ENCODE assay signal across 33 cellular contexts in genomic region chr2:38922389-38922788, GRCh38. TPM values are rescaled to one million over a fixed set of nuclear protein-coding genes. Genes with fewer than 3 reads are reported as not detected.
"Had no signal": no experiment of that assay in that cellular context is flagged by ENCODE, and none has a peak within 500 bp of the region (broad histone marks: within the 10 kb centered on the region; RNA-seq: fewer than 3 reads in every experiment).

No MANE protein-coding gene starts in this region.

- H3K9me3 Mint-ChIP-seq: activated B cell treated with CpG ODN at 0.5 μM for 24 hours; activated CD4-positive, alpha-beta memory T cell treated with anti-CD3 and anti-CD28 coated beads for 36 hours; activated CD4-positive, alpha-beta T cell treated with anti-CD3 and anti-CD28 coated beads, Interleukin-2, amount 10 ng/mL, durations not matched to agents 24 days and 14 days; activated CD8-positive, alpha-beta T cell treated with anti-CD3 and anti-CD28 coated beads for 36 hours; activated naive CD4-positive, alpha-beta T cell treated with anti-CD3 and anti-CD28 coated beads, Interleukin-2, amount 10 ng/mL, durations not matched to agents 7 days and 5 days; activated naive CD4-positive, alpha-beta T cell treated with anti-CD3 and anti-CD28 coated beads, Interleukin-2, amount 50 U/mL, for 24 hours; activated naive CD8-positive, alpha-beta T cell treated with anti-CD3 and anti-CD28 coated beads, Interleukin-2, amount 10 ng/mL, durations not matched to agents 7 days and 5 days; activated naive CD8-positive, alpha-beta T cell treated with anti-CD3 and anti-CD28 coated beads, Interleukin-2, amount 50 U/mL, for 24 hours; activated T-cell treated with anti-CD3 and anti-CD28 coated beads, Interleukin-2, amount 50 U/mL, for 24 hours; activated T-helper 2 cell treated with anti-CD3 and anti-CD28 coated beads, Interferon-gamma antibody, Interleukin-2, Interleukin-4, amounts not matched to agents 10 μg/mL and 5 μg/mL and 100 μg/mL, durations not matched to agents 14 hours and 24 hours and 36 hours; brain; central memory CD8-positive, alpha-beta T cell; T-helper 1 cell treated with Interleukin-12 subunit alpha and Interleukin-12 subunit beta and Interleukin-4 antibody, amounts not matched to agents 30 μg/mL and 1 μg/mL, for 36 hours; T-helper 2 cell treated with Interferon-gamma antibody and Interleukin-4, amounts not matched to agents 5 μg/mL and 100 μg/mL, for 36 hours had no signal

- H3K27ac ChIP-seq: ascending aorta, cardiac muscle cell had no signal

- H3K27me3 Mint-ChIP-seq: activated B cell treated with CpG ODN at 0.5 μM for 24 hours; activated CD8-positive, alpha-beta T cell treated with anti-CD3 and anti-CD28 coated beads for 36 hours; activated naive CD8-positive, alpha-beta T cell; activated T-cell treated with anti-CD3 and anti-CD28 coated beads, Interleukin-2, amount 50 U/mL, for 24 hours had no signal

- H3K27me3 ChIP-seq: ascending aorta, cardiac muscle cell had no signal

- H3K9me3 ChIP-seq: ascending aorta had no signal

- ATAC-seq: activated CD8-positive, alpha-beta T cell treated with anti-CD3 and anti-CD28 coated beads for 36 hours; activated naive CD8-positive, alpha-beta T cell treated with anti-CD3 and anti-CD28 coated beads, Interleukin-2, amount 50 U/mL, for 24 hours had no signal

- DNase-seq: activated B cell treated with CpG ODN at 0.5 μM for 24 hours; activated CD4-positive, alpha-beta memory T cell treated with anti-CD3 and anti-CD28 coated beads for 36 hours; activated CD4-positive, alpha-beta T cell treated with anti-CD3 and anti-CD28 coated beads for 4 hours; activated CD4-positive, alpha-beta T cell treated with anti-CD3 and anti-CD28 coated beads, Interleukin-2, amount 10 ng/mL, durations not matched to agents 24 days and 14 days; activated CD4-positive, alpha-beta T cell treated with anti-CD3 and anti-CD28 coated beads, Interleukin-2, amount 50 U/mL, for 1 hour; activated CD4-positive, alpha-beta T cell treated with anti-CD3 and anti-CD28 coated beads, Interleukin-2, amount 50 U/mL, for 4 hours; activated CD4-positive, CD25-positive, alpha-beta regulatory T cell treated with anti-CD3 and anti-CD28 coated beads, Interleukin-2, amount 50 U/mL, for 72 hours; activated CD8-positive, alpha-beta memory T cell treated with anti-CD3 and anti-CD28 coated beads, Interleukin-2, amount 50 U/mL, for 48 hours; activated CD8-positive, alpha-beta T cell treated with anti-CD3 and anti-CD28 coated beads for 36 hours; activated effector memory CD4-positive, alpha-beta T cell treated with Interleukin-2 at 50 U/mL for 16 hours; activated gamma-delta T cell; activated naive CD4-positive, alpha-beta T cell treated with anti-CD3 and anti-CD28 coated beads, Interleukin-2, amount 10 ng/mL, durations not matched to agents 7 days and 5 days; activated naive CD4-positive, alpha-beta T cell treated with Interleukin-2 at 50 U/mL for 16 hours; activated naive CD8-positive, alpha-beta T cell treated with anti-CD3 and anti-CD28 coated beads, Interleukin-2, amount 10 ng/mL, durations not matched to agents 7 days and 5 days; activated naive CD8-positive, alpha-beta T cell treated with anti-CD3 and anti-CD28 coated beads, Interleukin-2, amount 50 U/mL, for 24 hours; activated T-cell treated with anti-CD3 and anti-CD28 coated beads, Interleukin-2, amount 50 U/mL, for 24 hours; activated T-cell treated with anti-CD3 and anti-CD28 coated beads, Interleukin-2, amount 50 U/mL, for 48 hours; amygdala; anterior cingulate cortex; cerebellar nuclear complex; T-helper 1 cell; T-helper 2 cell; T-helper 9 cell had no signal

- H3K4me3 Mint-ChIP-seq: activated B cell treated with CpG ODN at 0.5 μM for 24 hours; activated CD4-positive, alpha-beta memory T cell treated with anti-CD3 and anti-CD28 coated beads for 36 hours; activated CD4-positive, alpha-beta T cell treated with anti-CD3 and anti-CD28 coated beads, Interleukin-2, amount 10 ng/mL, durations not matched to agents 24 days and 14 days; activated CD8-positive, alpha-beta T cell treated with anti-CD3 and anti-CD28 coated beads for 36 hours; activated naive CD4-positive, alpha-beta T cell treated with anti-CD3 and anti-CD28 coated beads, Interleukin-2, amount 10 ng/mL, durations not matched to agents 7 days and 5 days; activated naive CD4-positive, alpha-beta T cell treated with anti-CD3 and anti-CD28 coated beads, Interleukin-2, amount 50 U/mL, for 24 hours; activated naive CD8-positive, alpha-beta T cell; activated naive CD8-positive, alpha-beta T cell treated with anti-CD3 and anti-CD28 coated beads, Interleukin-2, amount 10 ng/mL, durations not matched to agents 7 days and 5 days; activated naive CD8-positive, alpha-beta T cell treated with anti-CD3 and anti-CD28 coated beads, Interleukin-2, amount 50 U/mL, for 24 hours; activated T-cell treated with anti-CD3 and anti-CD28 coated beads, Interleukin-2, amount 50 U/mL, for 24 hours; brain; central memory CD8-positive, alpha-beta T cell; T-helper 1 cell treated with Interleukin-12 subunit alpha and Interleukin-12 subunit beta and Interleukin-4 antibody, amounts not matched to agents 30 μg/mL and 1 μg/mL, for 36 hours; T-helper 2 cell treated with Interferon-gamma antibody and Interleukin-4, amounts not matched to agents 5 μg/mL and 100 μg/mL, for 36 hours had no signal

- H3K4me1 Mint-ChIP-seq: activated CD4-positive, alpha-beta T cell treated with anti-CD3 and anti-CD28 coated beads, Interleukin-2, amount 10 ng/mL, durations not matched to agents 24 days and 14 days; activated naive CD4-positive, alpha-beta T cell treated with anti-CD3 and anti-CD28 coated beads, Interleukin-2, amount 10 ng/mL, durations not matched to agents 7 days and 5 days; activated naive CD4-positive, alpha-beta T cell treated with anti-CD3 and anti-CD28 coated beads, Interleukin-2, amount 50 U/mL, for 24 hours; activated naive CD8-positive, alpha-beta T cell treated with anti-CD3 and anti-CD28 coated beads, Interleukin-2, amount 10 ng/mL, durations not matched to agents 7 days and 5 days; activated naive CD8-positive, alpha-beta T cell treated with anti-CD3 and anti-CD28 coated beads, Interleukin-2, amount 50 U/mL, for 24 hours; brain; central memory CD8-positive, alpha-beta T cell had no signal

- H3K36me3 ChIP-seq: ascending aorta, cardiac muscle cell had no signal

- FAIRE-seq: bronchial epithelial cell had no signal

- H3K4me3 ChIP-seq: ascending aorta, cardiac muscle cell had no signal

- H3K4me1 ChIP-seq: ascending aorta had no signal

- H3K27ac Mint-ChIP-seq: activated B cell treated with CpG ODN at 0.5 μM for 24 hours; activated CD4-positive, alpha-beta memory T cell treated with anti-CD3 and anti-CD28 coated beads for 36 hours; activated CD4-positive, alpha-beta T cell treated with anti-CD3 and anti-CD28 coated beads, Interleukin-2, amount 10 ng/mL, durations not matched to agents 24 days and 14 days; activated CD8-positive, alpha-beta T cell treated with anti-CD3 and anti-CD28 coated beads for 36 hours; activated naive CD4-positive, alpha-beta T cell treated with anti-CD3 and anti-CD28 coated beads, Interleukin-2, amount 10 ng/mL, durations not matched to agents 7 days and 5 days; activated naive CD4-positive, alpha-beta T cell treated with anti-CD3 and anti-CD28 coated beads, Interleukin-2, amount 50 U/mL, for 24 hours; activated naive CD8-positive, alpha-beta T cell; activated naive CD8-positive, alpha-beta T cell treated with anti-CD3 and anti-CD28 coated beads, Interleukin-2, amount 10 ng/mL, durations not matched to agents 7 days and 5 days; activated naive CD8-positive, alpha-beta T cell treated with anti-CD3 and anti-CD28 coated beads, Interleukin-2, amount 50 U/mL, for 24 hours; activated T-cell treated with anti-CD3 and anti-CD28 coated beads, Interleukin-2, amount 50 U/mL, for 24 hours; activated T-helper 2 cell treated with anti-CD3 and anti-CD28 coated beads, Interferon-gamma antibody, Interleukin-2, Interleukin-4, amounts not matched to agents 10 μg/mL and 5 μg/mL and 100 μg/mL, durations not matched to agents 14 hours and 24 hours and 36 hours; brain; T-helper 1 cell treated with Interleukin-12 subunit alpha and Interleukin-12 subunit beta and Interleukin-4 antibody, amounts not matched to agents 30 μg/mL and 1 μg/mL, for 36 hours; T-helper 2 cell treated with Interferon-gamma antibody and Interleukin-4, amounts not matched to agents 5 μg/mL and 100 μg/mL, for 36 hours had no signal

RNA-seq across cellular contexts. Expression of gene ARHGEF33, which starts 32.7 kb away (rescaled TPM):
- total RNA-seq: activated CD8-positive, alpha-beta T cell treated with anti-CD3 and anti-CD28 coated beads for 36 hours had no signal

RNA-seq across cellular contexts. Expression of gene MORN2, which starts 46.6 kb away (rescaled TPM):
- total RNA-seq: ascending aorta had no signal
